In genomic region chr13:112341976-112342735, GRCh38 we compare ENCODE assay signal across 25 cellular contexts. TPM values are rescaled to one million over a fixed set of nuclear protein-coding genes. Genes with fewer than 3 reads are reported as not detected.
DNase-seq lines count a peak whose midpoint lies in the region; ATAC-seq and TF ChIP-seq lines count a peak whose summit lies in the region.
"Had no signal": no experiment of that assay in that cellular context is flagged by ENCODE, and none has a peak within 500 bp of the region (broad histone marks: within the 10 kb centered on the region; RNA-seq: fewer than 3 reads in every experiment).

No MANE protein-coding gene starts in this region.

- no peak for ATAC-seq in natural killer cell

- H3K4me1 ChIP-seq in spleen (no peaks in the 10 kb centered on the region), left ventricle myocardium inferior (no peaks in the 10 kb centered on the region)

- no peak overlapping the region for H3K27ac Mint-ChIP-seq in natural killer cell
- H3K27ac Mint-ChIP-seq: CD4-positive, alpha-beta memory T cell; IgD-negative memory B cell had no signal

- H3K27ac ChIP-seq in spleen (no peak overlapping the region), left ventricle myocardium inferior (replicated peaks) (no peak overlapping the region)
- H3K27ac ChIP-seq: 22Rv1; BLaER1 treated with 17β-estradiol and CSF1 and Interleukin-3, amounts not matched to agents 10 nM and 100 nM; RWPE1; SK-N-MC had no signal

- H3K9me3 ChIP-seq in spleen: peaks cover 3 to 18% (median 11%) of the 10 kb centered on the region in 8 donors
- peaks cover 8% of the 10 kb centered on the region for H3K9me3 ChIP-seq in left ventricle myocardium inferior (replicated peaks)

- intact Hi-C loops in spleen (cut with DNase I; ENCODE audit: low total_unique reads): no loop called here
- intact Hi-C loops in left ventricle myocardium inferior (cut with micrococcal nuclease): no loop called here
- intact Hi-C loops in natural killer cell (cut with micrococcal nuclease): no loop called here

- H3K27me3 ChIP-seq in spleen (replicated peaks in 1 of 7) (peaks cover 0 to 53% (median 15%) of the 10 kb centered on the region in 7 donors), left ventricle myocardium inferior (ENCODE audit: low read depth) (peaks cover 92% of the 10 kb centered on the region)

- H3K4me3 Mint-ChIP-seq in natural killer cell: no peak overlapping the region
- H3K4me3 Mint-ChIP-seq: CD4-positive, alpha-beta memory T cell; IgD-negative memory B cell had no signal

- DNase-seq in NCI-H82 (lab: John Stamatoyannopoulos, UW) (peak; percentile 12), NCI-H82 treated with DMSO at 0.1 percent for 48 hours (lab: John Stamatoyannopoulos, UW; ENCODE audit: unreplicated experiment) (no peak), RPMI8226 (peak; percentile 43), islet precursor cell (peak; percentile 46), spleen (peak; percentile 43), left ventricle myocardium inferior (no peak), GM10266 (ENCODE audit: extremely low spot score) (no peak), natural killer cell (no peak)
- DNase-seq: CD4-positive, alpha-beta memory T cell; DMS153; GDM1; Karpas-422; NCI-H1092; NCI-H1436; NCI-H1930; NCI-H69; SHP77 treated with DMSO at 0.1 percent for 48 hours had no signal

- no peak for TF ChIP-seq POLR2A in spleen (IDR thresholded peaks at IDR 0.05)

- peaks cover 3 to 4% of the 10 kb centered on the region in 2 donors for H3K9me3 Mint-ChIP-seq in natural killer cell

- 67 to 80% (median 75%) methylated on average over 29 of the region's 29 CpGs for WGBS in spleen, 5 donors

- H3K4me1 Mint-ChIP-seq in natural killer cell: no peaks in the 10 kb centered on the region
- H3K4me1 Mint-ChIP-seq: IgD-negative memory B cell had no signal

- no peak overlapping the region for H3K4me3 ChIP-seq in spleen
- no peak overlapping the region for H3K4me3 ChIP-seq in left ventricle myocardium inferior
- H3K4me3 ChIP-seq: BLaER1 treated with 17β-estradiol and CSF1 and Interleukin-3, amounts not matched to agents 10 nM and 100 nM; SK-N-MC had no signal

- H3K27me3 Mint-ChIP-seq in natural killer cell (ENCODE audit: low read depth in 2 of 2): peaks cover 6 to 28% of the 10 kb centered on the region in 2 donors

- peaks cover 4% of the 10 kb centered on the region for H3K36me3 Mint-ChIP-seq in natural killer cell

- no peak for TF ChIP-seq CTCF in spleen (IDR thresholded peaks at IDR 0.05 in 8 of 11, conservative IDR thresholded peaks at IDR 0.05 in 3 of 11)
- TF ChIP-seq CTCF in left ventricle myocardium inferior (IDR thresholded peaks at IDR 0.05; ENCODE audit: borderline replicate concordance): no peak
- no peak for TF ChIP-seq CTCF in GM10266 (IDR thresholded peaks at IDR 0.05; ENCODE audit: control insufficient read depth, insufficient read depth, low read depth, missing control alignments)
- TF ChIP-seq CTCF in natural killer cell (IDR thresholded peaks at IDR 0.05): no peak

- H3K36me3 ChIP-seq in spleen (no peaks in the 10 kb centered on the region), left ventricle myocardium inferior (no peaks in the 10 kb centered on the region)
- H3K36me3 ChIP-seq: BLaER1 treated with 17β-estradiol and CSF1 and Interleukin-3, amounts not matched to agents 10 nM and 100 nM had no signal

RNA-seq across cellular contexts. Expression of gene SPACA7, which starts 34.0 kb away (rescaled TPM):
- total RNA-seq in spleen (not detected), left ventricle myocardium inferior (not detected), natural killer cell (not detected)
- not detected for polyA plus RNA-seq in spleen
- total RNA-seq: CD4-positive, alpha-beta memory T cell; H4; NCI-H460; OCI-LY7 had no signal
- polyA plus RNA-seq: CD4-positive, alpha-beta memory T cell; IgD-negative memory B cell had no signal

Comparison
In these comparisons a context has a peak if more than half of its experiments do, and no peak if none do; other contexts are left out.
1. DNase-seq: peak in NCI-H82 (single experiment), RPMI8226 (single experiment), islet precursor cell (single experiment) and spleen (single experiment); none in NCI-H82 treated with DMSO at 0.1 percent for 48 hours (single experiment), left ventricle myocardium inferior (single experiment), GM10266 (single experiment) and natural killer cell (single experiment).